Comparison of ENCODE assay signal across 9 cellular contexts in genomic region chr3:20040476-20041196, GRCh38. TPM values are rescaled to one million over a fixed set of nuclear protein-coding genes. Genes with fewer than 3 reads are reported as not detected.
DNase-seq lines count a peak whose midpoint lies in the region; ATAC-seq and TF ChIP-seq lines count a peak whose summit lies in the region.
"Had no signal": no experiment of that assay in that cellular context is flagged by ENCODE, and none has a peak within 500 bp of the region (broad histone marks: within the 10 kb centered on the region; RNA-seq: fewer than 3 reads in every experiment).

No MANE protein-coding gene starts in this region.

- no peak for DNase-seq in AG04450 (ENCODE audit: low read depth, low spot score)
- peak; percentile 63 to 77 for DNase-seq in NCI-H524 (lab: John Stamatoyannopoulos, UW)
- peak; percentile 73 to 78 for DNase-seq in activated CD4-positive, alpha-beta T cell treated with anti-CD3 and anti-CD28 coated beads, Interleukin-2, amount 50 U/mL, for 48 hours
- peak; percentile 71 to 95 for DNase-seq in lower leg skin (ENCODE audit: low spot score in 2 of 2)
- DNase-seq in stimulated activated CD4-positive, alpha-beta T cell treated with anti-CD3 and anti-CD28 coated beads, TNF-alpha, amount 100 ng/mL, for 1 hour (ENCODE audit: low read depth in 3 of 3, low spot score in 1 of 3): peak in 2 of 3 donors; percentile 24 to 46

- intact Hi-C loops in lower leg skin (cut with DNase I; ENCODE audit: low total_unique reads): loop anchor here (5.0 kb wide), 2 partner anchors 93 to 147 kb away; partner anchors contain the start of genes RAB5A and SGO1

- TF ChIP-seq CTCF in AG04450 (IDR thresholded peaks at IDR 0.05; ENCODE audit: low read depth, low read length) (no peak; the same call in 1 of the 2 replicates), lower leg skin (IDR thresholded peaks at IDR 0.05) (no peak)

- no peak for TF ChIP-seq POLR2A in lower leg skin (IDR thresholded peaks at IDR 0.05)

- peak; percentile 38 for ATAC-seq in GM18867 (IDR thresholded peaks at IDR 0.05; ENCODE audit: unreplicated experiment)
- ATAC-seq in HG03095 (IDR thresholded peaks at IDR 0.05; ENCODE audit: unreplicated experiment): peak; percentile 39

- H3K4me1 ChIP-seq in duodenal mucosa (ENCODE audit: control insufficient read depth in 1 of 2, insufficient read depth in 2 of 2, low read length in 2 of 2): peaks cover 33 to 42% of the 10 kb centered on the region in 2 donors

- 0 to 1% methylated on average over 31 to 39 of the region's 73 CpGs for WGBS in lower leg skin, 2 donors

- H3K4me3 ChIP-seq in AG04450 (ENCODE audit: low read depth, low read length): peak overlapping the region; percentile 76
- H3K4me3 ChIP-seq in duodenal mucosa (ENCODE audit: low read depth in 1 of 2, low read length in 2 of 2): peak overlapping the region; percentile 88 to 95
- H3K4me3 ChIP-seq in lower leg skin (ENCODE audit: low read depth, poor library complexity, severe bottlenecking): peak overlapping the region; percentile 77

- no peaks in the 10 kb centered on the region for H3K36me3 ChIP-seq in duodenal mucosa (ENCODE audit: control insufficient read depth in 1 of 2, insufficient read depth in 2 of 2, low read length in 2 of 2)

- H3K27me3 ChIP-seq in AG04450 (ENCODE audit: control insufficient read depth, insufficient read depth, low read length): no peaks in the 10 kb centered on the region
- H3K27me3 ChIP-seq in duodenal mucosa (ENCODE audit: control insufficient read depth in 1 of 2, insufficient read depth in 2 of 2, low read length in 2 of 2): no peaks in the 10 kb centered on the region

- peak overlapping the region; percentile 75 to 91 for H3K9ac ChIP-seq in duodenal mucosa (ENCODE audit: low read depth in 1 of 2, low read length in 2 of 2)

- CTCF ChIA-PET in AG04450 (lab: Charles Lee): interaction anchor here (0.6 to 1.7 kb wide), 7 partner anchors 9 to 1594 kb away, joined by 3 to 10 read pairs (median 4); partner anchors contain the start of gene SGO1

- H3K9me3 ChIP-seq in AG04450 (ENCODE audit: control insufficient read depth, insufficient read depth, low read length): no peaks in the 10 kb centered on the region
- H3K9me3 ChIP-seq in duodenal mucosa (ENCODE audit: control insufficient read depth in 1 of 2, low read length in 2 of 2): no peaks in the 10 kb centered on the region

- H3K27ac ChIP-seq in AG04450 (ENCODE audit: low read depth, low read length): no peak overlapping the region
- peak overlapping the region; percentile 78 for H3K27ac ChIP-seq in duodenal mucosa (ENCODE audit: low read depth, low read length)

- POLR2A ChIA-PET in AG04450 (lab: Yijun Ruan, JAX): interaction anchor here (0.6 kb wide), 1 partner anchor 14 kb away, joined by 7 read pairs; no protein-coding TSS in a partner anchor

RNA-seq across cellular contexts. Expression of gene KAT2B, which starts 0.4 kb away (rescaled TPM):
- polyA plus RNA-seq in AG04450 (2011; rRNA removed): 4.6 and 5.5 TPM in 2 replicates
- polyA minus RNA-seq in AG04450 (2011; rRNA and poly(A)+ RNA removed): 2.2 and 2.9 TPM in 2 replicates
- total RNA-seq in lower leg skin: 10 to 100 TPM; 29.2 to 38.8 (median 31.0) TPM

RNA-seq across cellular contexts. Expression of gene PP2D1, which starts 28.6 kb away (rescaled TPM):
- not detected in 2 replicates for polyA plus RNA-seq in AG04450 (2011; rRNA removed)
- polyA minus RNA-seq in AG04450 (2011; rRNA and poly(A)+ RNA removed): not detected in 2 replicates
- total RNA-seq in lower leg skin: not detected
- total RNA-seq: T-helper 1 cell treated with Interleukin-12 subunit alpha and Interleukin-12 subunit beta and Interleukin-4 antibody, amounts not matched to agents 30 ng/mL and 1 ng/mL, for 36 hours had no signal
